Comparison of ENCODE assay signal across 11 cellular contexts in genomic region chr5:163653526-163653925, GRCh38.
"Had no signal": no experiment of that assay in that cellular context is flagged by ENCODE, and none has a peak within 500 bp of the region (broad histone marks: within the 10 kb centered on the region; RNA-seq: fewer than 3 reads in every experiment).

No MANE protein-coding gene starts in this region.

- ATAC-seq: HCT116 had no signal

- H3K9me3 ChIP-seq: HAP-1 had no signal

- H3K4me3 ChIP-seq: GM23248, HAP-1 had no signal

- H3K4me1 ChIP-seq: HAP-1 had no signal

- H3K36me3 ChIP-seq: HAP-1 had no signal

- FAIRE-seq: HTR-8/SVneo had no signal

- H2AFZ ChIP-seq: GM23248 had no signal

- H3K27ac ChIP-seq: GM23248, KMS-11 had no signal

- DNase-seq: GM23248, GOT3, H7, HFFc6, IMR-90, Karpas-422, KBM-7 had no signal

- H3K9ac ChIP-seq: GM23248, KMS-11 had no signal

- H3K4me2 ChIP-seq: KMS-11 had no signal
